Comparison of ENCODE assay signal across 1 cellular context in genomic region chr11:2898366-2899079, GRCh38.
TF ChIP-seq lines count a peak whose summit lies in the region.

No MANE protein-coding gene starts in this region.

TF ChIP-seq in K562, 482 proteins besides CTCF, POLR2A, EP300 and RAD21 (continued from another document and continues in another):
- TF ChIP-seq TSHZ1 (CRISPR knock-in tag; IDR thresholded peaks at IDR 0.05) (no peak), BRCA1 (IDR thresholded peaks at IDR 0.05) (no peak), BRCA1 (CRISPR knock-in tag; IDR thresholded peaks at IDR 0.05) (no peak), ZBTB49 (CRISPR knock-in tag; IDR thresholded peaks at IDR 0.05; ENCODE audit: borderline replicate concordance) (no peak), SNIP1 (IDR thresholded peaks at IDR 0.05; ENCODE audit: low read depth) (no peak), NELFE (IDR thresholded peaks at IDR 0.05; ENCODE audit: insufficient read depth, insufficient read length) (no peak), DMBX1 (CRISPR knock-in tag; IDR thresholded peaks at IDR 0.05; ENCODE audit: borderline replicate concordance) (peak; percentile 91), CUX1 (CRISPR knock-in tag; IDR thresholded peaks at IDR 0.05) (no peak), DEAF1 (CRISPR knock-in tag; IDR thresholded peaks at IDR 0.05) (no peak), ESRRB (CRISPR knock-in tag; IDR thresholded peaks at IDR 0.05; ENCODE audit: borderline replicate concordance) (no peak), PURB (CRISPR knock-in tag; IDR thresholded peaks at IDR 0.05; ENCODE audit: low read depth) (no peak), SNAPC5 (CRISPR knock-in tag; IDR thresholded peaks at IDR 0.05) (no peak), DACH1 (IDR thresholded peaks at IDR 0.05; ENCODE audit: partially characterized antibody) (peak; percentile 68), CTCFL (IDR thresholded peaks at IDR 0.05; ENCODE audit: borderline replicate concordance, insufficient read depth, low read depth, low read length, poor library complexity, severe bottlenecking) (no peak), NEUROD1 (IDR thresholded peaks at IDR 0.05; ENCODE audit: borderline replicate concordance, low read depth, low read length, partially characterized antibody) (no peak), TFAM (CRISPR knock-in tag; conservative IDR thresholded peaks at IDR 0.05) (no peak), ZNF766 (CRISPR knock-in tag; conservative IDR thresholded peaks at IDR 0.05) (no peak), TSC22D4 (tag; IDR thresholded peaks at IDR 0.05) (no peak), CHD4 (IDR thresholded peaks at IDR 0.05; ENCODE audit: insufficient read depth, insufficient replicate concordance, low read depth, low read length, poor library complexity, severe bottlenecking) (no peak), NCOA2 (IDR thresholded peaks at IDR 0.05; ENCODE audit: partially characterized antibody in 2 of 2) (no peak), FOSL1 (tag; conservative IDR thresholded peaks at IDR 0.05) (peak; percentile 92), TAF7 (tag; IDR thresholded peaks at IDR 0.05) (no peak), COPS2 (conservative IDR thresholded peaks at IDR 0.05) (no peak), MGA (IDR thresholded peaks at IDR 0.05) (peak; percentile 99)
